8 cellular contexts compared by ENCODE assay signal in genomic region chr17:40551874-40552768, GRCh38. TPM values are rescaled to one million over a fixed set of nuclear protein-coding genes. Genes with fewer than 3 reads are reported as not detected.
DNase-seq lines count a peak whose midpoint lies in the region; ATAC-seq, FAIRE-seq and TF ChIP-seq lines count a peak whose summit lies in the region.

No MANE protein-coding gene starts in this region.

- peak; percentile 69 for TF ChIP-seq EP300 in stomach (IDR thresholded peaks at IDR 0.05)

- no peak for TF ChIP-seq CTCF in kidney epithelial cell (IDR thresholded peaks at IDR 0.05; ENCODE audit: insufficient read depth, low read length, poor library complexity, severe bottlenecking)
- no peak for TF ChIP-seq CTCF in stomach (IDR thresholded peaks at IDR 0.05)

- 64 to 83% (median 75%) methylated on average over 29 to 32 of the region's 32 CpGs for WGBS in stomach, 5 donors
- WGBS in small intestine, 3 donors, result 73 to 91% (median 91%) methylated on average over 32 of the region's 32 CpGs

- H3K9me3 ChIP-seq in stomach, result no peaks in the 10 kb centered on the region
- H3K9me3 ChIP-seq in small intestine (ENCODE audit: control insufficient read depth, low read depth), result no peaks in the 10 kb centered on the region

- H3K27ac ChIP-seq in ACC112 (ENCODE audit: low read depth, low read length), result peak overlapping the region; percentile 100
- H3K27ac ChIP-seq in stomach, result peak overlapping the region; percentile 58 to 92 (median 90)
- peak overlapping the region in 1 of 2 donors; percentile 89 for H3K27ac ChIP-seq in small intestine (ENCODE audit: low read depth in 1 of 2, low read length in 1 of 2)

- intact Hi-C loops in stomach (cut with DNase I; ENCODE audit: low total_unique reads), result no loop called here

- H3K4me1 ChIP-seq in ACC112 (ENCODE audit: control insufficient read depth, insufficient read depth, low read length, unreplicated experiment) (peaks cover 95% of the 10 kb centered on the region), stomach (peaks cover 49 to 82% (median 72%) of the 10 kb centered on the region in 4 donors), small intestine (ENCODE audit: control insufficient read depth in 2 of 2, insufficient read depth in 1 of 2, low read depth in 1 of 2, low read length in 1 of 2) (peaks cover 0 to 2% of the 10 kb centered on the region in 2 donors)

- TF ChIP-seq POLR2A in stomach (IDR thresholded peaks at IDR 0.05), result no peak

- H3K36me3 ChIP-seq in ACC112 (ENCODE audit: insufficient read depth, low read length), result peaks cover 7% of the 10 kb centered on the region; the same call in 1 of the 2 replicates
- no peaks in the 10 kb centered on the region for H3K36me3 ChIP-seq in H7 (replicated peaks; ENCODE audit: control insufficient read depth, insufficient read depth, low read length)
- H3K36me3 ChIP-seq in kidney epithelial cell (ENCODE audit: control insufficient read depth, insufficient read depth, low read length), result no peaks in the 10 kb centered on the region
- no peaks in the 10 kb centered on the region for H3K36me3 ChIP-seq in stomach
- H3K36me3 ChIP-seq in small intestine (ENCODE audit: control insufficient read depth in 2 of 2, insufficient read depth in 2 of 2, low read length in 2 of 2), result no peaks in the 10 kb centered on the region

- H3K27me3 ChIP-seq in ACC112 (ENCODE audit: insufficient read depth, low read length) (no peaks in the 10 kb centered on the region), H7 (ENCODE audit: control insufficient read depth, insufficient read depth, low read length) (no peaks in the 10 kb centered on the region; the same call in 1 of the 2 replicates), kidney epithelial cell (ENCODE audit: control insufficient read depth, insufficient read depth, low read length) (no peaks in the 10 kb centered on the region), stomach (peaks cover 0 to 6% (median 0%) of the 10 kb centered on the region in 3 donors), small intestine (ENCODE audit: control insufficient read depth in 2 of 2, insufficient read depth in 2 of 2, low read length in 2 of 2) (no peaks in the 10 kb centered on the region)

- no peak for ATAC-seq in HG03457 (IDR thresholded peaks at IDR 0.05; ENCODE audit: unreplicated experiment)

- peak overlapping the region; percentile 64 for H3K4me3 ChIP-seq in ACC112 (ENCODE audit: low read depth, low read length)
- H3K4me3 ChIP-seq in H7 (ENCODE audit: insufficient read depth, low read depth, low read length), result no peak overlapping the region
- no peak overlapping the region for H3K4me3 ChIP-seq in kidney epithelial cell (ENCODE audit: low read depth, low read length)
- no peak overlapping the region for H3K4me3 ChIP-seq in stomach
- H3K4me3 ChIP-seq in small intestine (ENCODE audit: low read depth in 1 of 2, low read length in 2 of 2), result no peak overlapping the region

- H3K79me2 ChIP-seq in ACC112 (ENCODE audit: control insufficient read depth, insufficient read depth, low read length, unreplicated experiment), result peaks cover 37% of the 10 kb centered on the region

- FAIRE-seq in small intestine (lab: Jason Lieb, UNC), result no peak

- no peak overlapping the region for H2AFZ ChIP-seq in ACC112 (ENCODE audit: low read length, unreplicated experiment)

- DNase-seq in H7 (peak; percentile 23), amniotic stem cell (lab: John Stamatoyannopoulos, UW) (peak; percentile 91), kidney epithelial cell (ENCODE audit: low read depth) (peak; percentile 43), stomach (peak; percentile 29), small intestine (no peak), Kasumi-1 (lab: John Stamatoyannopoulos, UW) (no peak)

RNA-seq across cellular contexts. Expression of gene CCR7, which starts 13.2 kb away (rescaled TPM):
- total RNA-seq in H7 (2014; rRNA removed; shearing (Covaris generic)), result 1.1 TPM in 1 of 2 replicates, not detected in the other
- total RNA-seq in kidney epithelial cell (not detected in 2 replicates), stomach (1 to 10 TPM in 1 of 5 donors, not detected in 4; 3.1 TPM)
- polyA plus RNA-seq in stomach (1 to 10 TPM in 1 of 3 donors, under 1 TPM in 1, not detected in 1; 0.92 to 1.4 TPM), small intestine (1 to 10 TPM in 1 of 3 donors, not detected in 2; 1.7 TPM)

RNA-seq across cellular contexts. Expression of gene TNS4, which starts 50.7 kb away (rescaled TPM):
- total RNA-seq in H7 (2014; rRNA removed; shearing (Covaris generic)), result 0.14 and 0.18 TPM in 2 replicates
- 0.34 TPM in 1 of 2 replicates, not detected in the other for total RNA-seq in kidney epithelial cell
- 1 to 10 TPM in 1 of 5 donors, under 1 TPM in 3, not detected in 1; 0.18 to 3.5 (median 0.59) TPM for total RNA-seq in stomach
- polyA plus RNA-seq in stomach, result 10 to 100 TPM in 1 of 3 donors, under 1 TPM in 1, not detected in 1; 0.62 to 23.2 TPM
- polyA plus RNA-seq in small intestine, result 1 to 10 TPM in 1 of 3 donors, not detected in 2; 3.0 TPM

Comparison
In these comparisons a context has a peak if more than half of its experiments do, and no peak if none do; other contexts are left out.
1. DNase-seq: peak in H7 (single experiment), amniotic stem cell (single experiment), kidney epithelial cell (single experiment) and stomach (single experiment); none in small intestine (single experiment) and Kasumi-1 (0 of 2).